In the genomic region with DNA sequence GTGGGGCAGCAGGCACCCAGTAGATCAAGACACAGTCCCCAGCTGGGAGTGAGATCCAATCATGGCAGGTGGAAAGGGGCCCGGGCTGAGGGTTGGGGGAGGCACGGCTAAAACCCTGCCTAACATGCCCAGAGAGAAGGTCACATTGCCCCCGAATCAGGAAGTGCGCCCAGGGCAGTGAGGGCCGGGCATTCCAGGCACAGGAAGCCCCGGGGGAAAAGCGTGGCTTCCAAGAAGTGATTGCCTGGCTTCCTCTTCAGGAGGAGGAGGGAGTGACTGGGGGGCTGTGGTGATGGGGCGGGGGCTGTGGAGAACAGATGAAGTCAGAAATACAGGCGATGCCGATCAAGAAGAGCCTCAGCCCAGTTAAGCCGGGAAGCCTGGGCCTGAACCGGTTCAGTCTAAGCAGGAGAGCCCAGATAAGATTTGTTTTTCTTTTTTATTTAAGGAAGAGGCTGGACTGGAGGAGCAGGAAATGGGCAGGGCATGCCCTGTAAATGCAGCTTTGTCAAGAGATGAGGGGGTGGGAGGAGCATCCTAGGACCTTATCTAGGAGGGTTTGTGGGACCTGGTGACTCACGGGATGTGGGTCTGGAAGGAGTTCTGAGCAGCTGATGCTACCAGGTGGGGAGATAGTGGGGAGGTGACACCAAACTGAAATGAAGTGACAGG, we compare ENCODE assay signal across 8 cellular contexts.
DNase-seq lines count a peak whose midpoint lies in the region; ATAC-seq and TF ChIP-seq lines count a peak whose summit lies in the region.

No MANE protein-coding gene starts in this region.

- H3K36me3 ChIP-seq in ACC112 (ENCODE audit: insufficient read depth, low read length): 0 out of 2 replicates have a peak, but pooled peaks cover 4% of the 10 kb centered on the region
- no peaks in the 10 kb centered on the region for H3K36me3 ChIP-seq in hepatocyte (replicated peaks; ENCODE audit: insufficient read depth, low read depth)

- peak; percentile 51 for DNase-seq in SKM-1 treated with dmso at 0.1 percent for 144 hours (lab: John Stamatoyannopoulos, UW; ENCODE audit: unreplicated experiment)
- peak; percentile 17 for DNase-seq in activated naive CD8-positive, alpha-beta T cell treated with anti-CD3 and anti-CD28 coated beads, Interleukin-2, amount 50 U/mL, for 16 hours (ENCODE audit: low read depth, low spot score)
- peak; percentile 50 for DNase-seq in hepatocyte (ENCODE audit: low spot score)
- peak; percentile 62 to 71 for DNase-seq in stimulated activated CD4-positive, alpha-beta T cell treated with anti-CD3 and anti-CD28 coated beads, Interleukin-2, amount 100 ng/mL, for 24 hours
- no peak for DNase-seq in NCI-H2196 treated with DMSO at 0.1 percent for 48 hours (lab: John Stamatoyannopoulos, UW; ENCODE audit: unreplicated experiment)

- ATAC-seq in GM21786 (IDR thresholded peaks at IDR 0.05; ENCODE audit: unreplicated experiment): peak; percentile 56
- no peak for ATAC-seq in HG02798 (IDR thresholded peaks at IDR 0.05; ENCODE audit: poor library complexity, unreplicated experiment)

- H3K79me2 ChIP-seq in ACC112 (ENCODE audit: control insufficient read depth, insufficient read depth, low read length, unreplicated experiment): peaks cover 2% of the 10 kb centered on the region
- peaks cover 2% of the 10 kb centered on the region for H3K79me2 ChIP-seq in hepatocyte

- H4K20me1 ChIP-seq in hepatocyte (ENCODE audit: insufficient read depth, poor library complexity, severe bottlenecking): no peaks in the 10 kb centered on the region

- no peak for TF ChIP-seq CTCF in hepatocyte (IDR thresholded peaks at IDR 0.05; ENCODE audit: poor library complexity)

- H3K27me3 ChIP-seq in ACC112 (ENCODE audit: insufficient read depth, low read length) (no peaks in the 10 kb centered on the region), hepatocyte (no peaks in the 10 kb centered on the region)

- WGBS in hepatocyte (ENCODE audit: low lambda C conversion rate, missing lambda C conversion rate): 62% methylated on average over 13 of the region's 13 CpGs

- H3K27ac ChIP-seq in ACC112 (ENCODE audit: low read depth, low read length) (peak overlapping the region; percentile 93), hepatocyte (peak overlapping the region; percentile 93)

- H3K4me1 ChIP-seq in ACC112 (ENCODE audit: control insufficient read depth, insufficient read depth, low read length, unreplicated experiment) (peaks cover 57% of the 10 kb centered on the region), hepatocyte (ENCODE audit: insufficient read depth) (peaks cover 10% of the 10 kb centered on the region)

- peak overlapping the region; percentile 48 for H3K4me2 ChIP-seq in hepatocyte

- H3K4me3 ChIP-seq in ACC112 (ENCODE audit: low read depth, low read length): peak overlapping the region; percentile 28
- H3K4me3 ChIP-seq in hepatocyte: no peak overlapping the region

- peak overlapping the region; percentile 39 for H2AFZ ChIP-seq in ACC112 (ENCODE audit: low read length, unreplicated experiment)
- no peak overlapping the region for H2AFZ ChIP-seq in hepatocyte

- H3K9me2 ChIP-seq in hepatocyte (replicated peaks; ENCODE audit: insufficient read depth): no peaks in the 10 kb centered on the region

- no peaks in the 10 kb centered on the region for H3K9me3 ChIP-seq in hepatocyte (ENCODE audit: low read depth)
